In the genomic region with DNA sequence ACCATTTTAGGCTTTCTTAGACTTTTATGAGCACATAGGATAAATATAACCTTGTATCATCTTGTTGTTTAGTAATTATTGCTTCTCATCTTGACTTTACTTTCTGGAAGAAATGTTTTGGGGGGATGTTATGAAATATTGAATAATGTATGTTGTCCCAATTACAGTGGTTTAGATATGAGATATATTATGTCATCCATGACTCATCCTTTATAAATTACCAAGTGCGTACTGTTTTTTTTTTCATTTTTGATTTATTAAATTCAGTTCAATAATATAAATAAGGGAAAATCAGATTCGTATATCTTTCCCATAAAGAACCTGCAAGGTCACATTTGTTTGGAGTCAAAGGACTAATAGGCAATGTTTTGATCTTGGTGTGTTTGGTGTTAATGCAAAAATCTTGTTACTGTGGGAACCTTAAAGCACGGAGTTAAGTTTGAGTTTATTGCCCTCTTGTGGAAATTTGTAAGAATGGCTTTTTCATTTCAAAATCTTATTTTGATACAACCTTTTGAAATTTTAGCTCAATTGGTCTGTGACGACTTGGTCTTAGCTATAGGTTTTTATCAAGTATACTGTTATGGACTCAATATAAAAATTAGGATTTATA, we compare ENCODE assay signal across 1 cellular context.
TF ChIP-seq lines count a peak whose summit lies in the region.

No MANE protein-coding gene starts in this region.

TF ChIP-seq in GM23338, 12 proteins besides CTCF, POLR2A, EP300 and RAD21 (continued from another document):
- no peak for TF ChIP-seq REST (IDR thresholded peaks at IDR 0.05; ENCODE audit: unreplicated experiment)
- no peak for TF ChIP-seq NANOG (IDR thresholded peaks at IDR 0.05; ENCODE audit: borderline replicate concordance)
- no peak for TF ChIP-seq STAT1 (IDR thresholded peaks at IDR 0.05; ENCODE audit: unreplicated experiment)
TF ChIP-seq in GM23338: peak in this region for 0.
